ENCODE assay signal across 8 cellular contexts in genomic region chr9:21994996-21995651, GRCh38. TPM values are rescaled to one million over a fixed set of nuclear protein-coding genes. Genes with fewer than 3 reads are reported as not detected.
DNase-seq lines count a peak whose midpoint lies in the region; ATAC-seq and TF ChIP-seq lines count a peak whose summit lies in the region.

No MANE protein-coding gene starts in this region.

- no peaks in the 10 kb centered on the region for H3K36me3 Mint-ChIP-seq in MCF 10A (ENCODE audit: insufficient read depth, unreplicated experiment)

- no peak for TF ChIP-seq POLR2A in breast epithelium (IDR thresholded peaks at IDR 0.05)
- no peak for TF ChIP-seq POLR2A in lower leg skin (IDR thresholded peaks at IDR 0.05)

- no peaks in the 10 kb centered on the region for H3K9me3 ChIP-seq in breast epithelium
- H3K9me3 ChIP-seq in duodenal mucosa (ENCODE audit: control insufficient read depth in 1 of 2, low read length in 2 of 2) = no peaks in the 10 kb centered on the region

- no peaks in the 10 kb centered on the region for H3K4me1 ChIP-seq in breast epithelium
- peaks cover 0 to 13% of the 10 kb centered on the region in 2 donors for H3K4me1 ChIP-seq in duodenal mucosa (ENCODE audit: control insufficient read depth in 1 of 2, insufficient read depth in 2 of 2, low read length in 2 of 2)

- H3K36me3 ChIP-seq in breast epithelium (no peaks in the 10 kb centered on the region), duodenal mucosa (ENCODE audit: control insufficient read depth in 1 of 2, insufficient read depth in 2 of 2, low read length in 2 of 2) (no peaks in the 10 kb centered on the region)

- DNase-seq in breast epithelium (ENCODE audit: low spot score in 2 of 2) = peak in 1 of 2 donors; percentile 37
- no peak for DNase-seq in MCF 10A (ENCODE audit: unreplicated experiment)
- peak; percentile 64 for DNase-seq in NCI-H2107 treated with DMSO at 0.1 percent for 48 hours (lab: John Stamatoyannopoulos, UW; ENCODE audit: unreplicated experiment)
- DNase-seq in activated CD4-positive, CD25-positive, alpha-beta regulatory T cell treated with anti-CD3 and anti-CD28 coated beads, Interleukin-2, amount 50 U/mL, for 72 hours = peak; percentile 77
- peak; percentile 59 to 93 for DNase-seq in lower leg skin (ENCODE audit: low spot score in 2 of 2)
- DNase-seq in stimulated activated CD8-positive, alpha-beta memory T cell treated with anti-CD3 and anti-CD28 coated beads, Interleukin-15, amount 100 ng/mL, for 1 hour (ENCODE audit: low read depth) = peak; percentile 39

- WGBS in lower leg skin, 2 donors = 1% methylated on average over 55 to 56 of the region's 56 CpGs

- intact Hi-C loops in breast epithelium (cut with DNase I; ENCODE audit: low total_unique reads) (no loop called here), MCF 10A (cut with micrococcal nuclease) (no loop called here), lower leg skin (cut with DNase I; ENCODE audit: low total_unique reads) (no loop called here)

- no peaks in the 10 kb centered on the region for H3K4me1 Mint-ChIP-seq in MCF 10A (ENCODE audit: insufficient read depth, unreplicated experiment)

- no peaks in the 10 kb centered on the region for H3K9me3 Mint-ChIP-seq in MCF 10A (ENCODE audit: unreplicated experiment)

- peak overlapping the region; percentile 56 to 81 for H3K27ac ChIP-seq in breast epithelium
- peak overlapping the region; percentile 50 for H3K27ac ChIP-seq in duodenal mucosa (ENCODE audit: low read depth, low read length)

- no TSS peak for BruUV-seq in MCF 10A (replicated peaks; lab: Mats Ljungman, UMichigan)

- peak; percentile 81 for ATAC-seq in HG02943 (IDR thresholded peaks at IDR 0.05; ENCODE audit: low read depth, unreplicated experiment)

- POLR2A ChIA-PET in MCF 10A (lab: Yijun Ruan, JAX) = no interaction called here

- H3K27ac Mint-ChIP-seq in MCF 10A (ENCODE audit: low read depth, unreplicated experiment) = no peak overlapping the region

- H3K27me3 Mint-ChIP-seq in MCF 10A (ENCODE audit: insufficient read depth, unreplicated experiment) = no peaks in the 10 kb centered on the region

- TF ChIP-seq CTCF in breast epithelium (IDR thresholded peaks at IDR 0.05) = peak in 1 of 3 donors; percentile 16
- no peak for TF ChIP-seq CTCF in MCF 10A (IDR thresholded peaks at IDR 0.05; ENCODE audit: unreplicated experiment)
- TF ChIP-seq CTCF in lower leg skin (IDR thresholded peaks at IDR 0.05) = no peak

- H3K4me3 ChIP-seq in breast epithelium (peak overlapping the region; percentile 78 to 92 (median 80)), duodenal mucosa (ENCODE audit: low read depth in 1 of 2, low read length in 2 of 2) (peak overlapping the region; percentile 92 to 97), lower leg skin (ENCODE audit: low read depth, poor library complexity, severe bottlenecking) (peak overlapping the region; percentile 63)

- H3K4me3 Mint-ChIP-seq in MCF 10A (ENCODE audit: unreplicated experiment) = no peak overlapping the region

- H3K27me3 ChIP-seq in breast epithelium = peaks cover 0 to 16% of the 10 kb centered on the region in 2 donors
- H3K27me3 ChIP-seq in duodenal mucosa (ENCODE audit: control insufficient read depth in 1 of 2, insufficient read depth in 2 of 2, low read length in 2 of 2) = peaks cover 9 to 26% of the 10 kb centered on the region in 2 donors

- H3K9ac ChIP-seq in duodenal mucosa (ENCODE audit: low read depth in 1 of 2, low read length in 2 of 2) = peak overlapping the region; percentile 46 to 79

- CTCF ChIA-PET in MCF 10A (lab: Yijun Ruan, JAX) = no interaction called here

RNA-seq across cellular contexts. Expression of gene CDKN2B-AS1, which starts 0.5 kb away (rescaled TPM):
- total RNA-seq in breast epithelium = 1 to 10 TPM; 1.3 to 4.6 (median 3.2) TPM
- not detected in 2 replicates for total RNA-seq in MCF 10A (2022)
- under 1 TPM in 1 of 4 donors, not detected in 3; 0.49 TPM for total RNA-seq in lower leg skin

RNA-seq across cellular contexts. Expression of gene CDKN2A, which starts 0.9 kb away (rescaled TPM):
- total RNA-seq in breast epithelium (10 to 100 TPM in 1 of 3 donors, 1 to 10 TPM in 1, under 1 TPM in 1; 0.80 to 19.3 (median 3.5) TPM), MCF 10A (2022) (not detected in 2 replicates), lower leg skin (1 to 10 TPM in 3 of 4 donors, not detected in 1; 1.8 to 3.9 (median 1.9) TPM)

RNA-seq across cellular contexts. Expression of gene CDKN2B, which starts 14.0 kb away (rescaled TPM):
- total RNA-seq in breast epithelium = 10 to 100 TPM in 2 of 3 donors, 1 to 10 TPM in 1; 7.3 to 70.1 (median 18.4) TPM
- not detected in 2 replicates for total RNA-seq in MCF 10A (2022)
- 10 to 100 TPM; 37.6 to 83.2 (median 55.0) TPM for total RNA-seq in lower leg skin
